Comparison of ENCODE assay signal across 24 cellular contexts in genomic region chr2:215702116-215702905, GRCh38.
DNase-seq lines count a peak whose midpoint lies in the region; ATAC-seq and TF ChIP-seq lines count a peak whose summit lies in the region.
"Had no signal": no experiment of that assay in that cellular context is flagged by ENCODE, and none has a peak within 500 bp of the region (broad histone marks: within the 10 kb centered on the region; RNA-seq: fewer than 3 reads in every experiment).

No MANE protein-coding gene starts in this region.

- H3K4me1 ChIP-seq in IMR-90 (ENCODE audit: control insufficient read depth, insufficient read depth, low read length) (peaks cover 9% of the 10 kb centered on the region), mesenchymal stem cell (ENCODE audit: control insufficient read depth, insufficient read depth, low read depth, low read length) (peaks cover 2% of the 10 kb centered on the region), smooth muscle cell (ENCODE audit: low read depth) (peaks cover 28% of the 10 kb centered on the region), Karpas-422 (ENCODE audit: low read length) (no peaks in the 10 kb centered on the region; the same call in 1 of the 2 replicates)
- H3K4me1 ChIP-seq: body of pancreas had no signal

- POLR2A ChIA-PET in IMR-90 (lab: Charles Lee; ENCODE audit: unreplicated experiment) = no interaction called here

- H2AFZ ChIP-seq in IMR-90 (replicated peaks; ENCODE audit: low read length, poor library complexity) (no peak overlapping the region), mesenchymal stem cell (ENCODE audit: low read depth, low read length) (no peak overlapping the region), smooth muscle cell (ENCODE audit: low read depth) (peak overlapping the region; percentile 26), Karpas-422 (ENCODE audit: low read length) (no peak overlapping the region)
- H2AFZ ChIP-seq: GM23338 had no signal

- H2BK5ac ChIP-seq in IMR-90 (ENCODE audit: low read depth, low read length, poor library complexity, severe bottlenecking) (peak overlapping the region; percentile 24), mesenchymal stem cell (ENCODE audit: low read depth, low read length, poor library complexity, severe bottlenecking) (peak overlapping the region; percentile 58)

- H3K27me3 ChIP-seq in IMR-90 (ENCODE audit: control insufficient read depth, insufficient read depth, low read length) (no peaks in the 10 kb centered on the region), mesenchymal stem cell (ENCODE audit: control insufficient read depth in 1 of 2, insufficient read depth in 1 of 2, low read length in 2 of 2) (no peaks in the 10 kb centered on the region), smooth muscle cell (ENCODE audit: low read depth) (no peaks in the 10 kb centered on the region), Karpas-422 (ENCODE audit: low read length) (no peaks in the 10 kb centered on the region)
- H3K27me3 ChIP-seq: body of pancreas, dorsolateral prefrontal cortex, upper lobe of left lung had no signal

- H2BK12ac ChIP-seq in mesenchymal stem cell (ENCODE audit: low read length in 2 of 2) = peak overlapping the region; percentile 38 to 77

- DNase-seq in NCI-H526 (lab: John Stamatoyannopoulos, UW) (peak; percentile 16 to 24), NCI-H526 treated with DMSO at 0.1 percent for 48 hours (lab: John Stamatoyannopoulos, UW) (no peak), IMR-90 (no peak), mesenchymal stem cell (peak; percentile 59), smooth muscle cell (lab: John Stamatoyannopoulos, UW; ENCODE audit: unreplicated experiment) (no peak), Karpas-422 (no peak), hypothalamus (lab: John Stamatoyannopoulos, UW) (no peak)
- DNase-seq: ACHN; activated CD8-positive, alpha-beta memory T cell treated with anti-CD3 and anti-CD28 coated beads, Interleukin-2, amount 10 ng/mL, durations not matched to agents 7 days and 5 days; activated naive CD4-positive, alpha-beta T cell; activated T-cell treated with anti-CD3 and anti-CD28 coated beads, Interleukin-2, amount 50 U/mL, for 48 hours; body of pancreas; dorsolateral prefrontal cortex; naive B cell; NCI-H187; nucleus accumbens; SIG-M5; small intestine; stimulated activated CD4-positive, alpha-beta T cell treated with anti-CD3 and anti-CD28 coated beads, Interleukin-1b, Interleukin-23, amount 100 ng/mL, for 48 hours; T-helper 9 cell had no signal

- H3K79me1 ChIP-seq in IMR-90 (ENCODE audit: low read depth in 1 of 2, low read length in 2 of 2) (no peaks in the 10 kb centered on the region), mesenchymal stem cell (replicated peaks; ENCODE audit: low read length, poor library complexity, severe bottlenecking) (no peaks in the 10 kb centered on the region)

- no peak for ATAC-seq in IMR-90 (ENCODE audit: low read depth)
- ATAC-seq in GM19328 (IDR thresholded peaks at IDR 0.05; ENCODE audit: unreplicated experiment) = no peak
- ATAC-seq: activated CD8-positive, alpha-beta memory T cell treated with anti-CD3 and anti-CD28 coated beads, Interleukin-2, amount 10 ng/mL, durations not matched to agents 7 days and 5 days; body of pancreas; GM23338; left lobe of liver had no signal

- H3K23ac ChIP-seq in IMR-90 (ENCODE audit: low read depth, low read length) = peak overlapping the region; percentile 7; the same call in 1 of the 2 replicates
- no peak overlapping the region for H3K23ac ChIP-seq in mesenchymal stem cell (ENCODE audit: low read length in 2 of 2)

- H4K8ac ChIP-seq in IMR-90 (ENCODE audit: low read depth in 2 of 2, low read length in 2 of 2) (peak overlapping the region; percentile 47 to 80), mesenchymal stem cell (ENCODE audit: low read length) (no peak overlapping the region)

- H3K4ac ChIP-seq in IMR-90 (ENCODE audit: low read depth, low read length) (peak overlapping the region; percentile 65), mesenchymal stem cell (ENCODE audit: low read depth in 1 of 2, low read length in 2 of 2) (peak overlapping the region in 1 of 2 experiments; percentile 75)

- peak overlapping the region; percentile 75; the same call in 1 of the 2 replicates for H4K5ac ChIP-seq in IMR-90 (ENCODE audit: low read depth, low read length)

- H3K14ac ChIP-seq in IMR-90 (replicated peaks; ENCODE audit: low read depth, low read length) (peak overlapping the region; percentile 83), mesenchymal stem cell (ENCODE audit: low read length in 2 of 2) (no peak overlapping the region)

- H2AK9ac ChIP-seq in IMR-90 (replicated peaks; ENCODE audit: low read depth, low read length, poor library complexity) = no peak overlapping the region

- H2BK120ac ChIP-seq in IMR-90 (ENCODE audit: low read depth, low read length) (peak overlapping the region; percentile 78), mesenchymal stem cell (ENCODE audit: low read depth, low read length) (no peak overlapping the region)

- H3K9me1 ChIP-seq in IMR-90 (ENCODE audit: insufficient read depth, low read length) = peaks cover 5% of the 10 kb centered on the region; the same call in 1 of the 2 replicates

- no peaks in the 10 kb centered on the region for H3K79me2 ChIP-seq in smooth muscle cell (ENCODE audit: low read depth)
- H3K79me2 ChIP-seq in Karpas-422 (ENCODE audit: low read length) = no peaks in the 10 kb centered on the region

- peak overlapping the region; percentile 73; the same call in 1 of the 2 replicates for H3K18ac ChIP-seq in IMR-90 (ENCODE audit: low read depth, low read length)
- no peak overlapping the region for H3K18ac ChIP-seq in mesenchymal stem cell (ENCODE audit: low read depth in 1 of 2, low read length in 2 of 2)

- TF ChIP-seq CTCF in IMR-90 (conservative IDR thresholded peaks at IDR 0.05; ENCODE audit: low read depth, low read length) (no peak), smooth muscle cell (IDR thresholded peaks at IDR 0.05; ENCODE audit: borderline replicate concordance, insufficient read depth, poor library complexity, severe bottlenecking) (no peak)

- H3F3A ChIP-seq in smooth muscle cell (ENCODE audit: low read depth) = peaks cover 33% of the 10 kb centered on the region

- H2AK5ac ChIP-seq in IMR-90 (ENCODE audit: low read depth, low read length) = peak overlapping the region; percentile 81
- H2AK5ac ChIP-seq in mesenchymal stem cell (ENCODE audit: low read length, severe bottlenecking) = peak overlapping the region; percentile 82

- H3K36me3 ChIP-seq in IMR-90 (ENCODE audit: control insufficient read depth, insufficient read depth, low read length) (no peaks in the 10 kb centered on the region), mesenchymal stem cell (ENCODE audit: control insufficient read depth in 1 of 2, insufficient read depth in 2 of 2, low read depth in 1 of 2, low read length in 2 of 2) (no peaks in the 10 kb centered on the region), smooth muscle cell (ENCODE audit: low read depth) (no peaks in the 10 kb centered on the region), Karpas-422 (ENCODE audit: insufficient read depth, low read length) (no peaks in the 10 kb centered on the region)
- H3K36me3 ChIP-seq: upper lobe of left lung had no signal

- H4K91ac ChIP-seq in IMR-90 (ENCODE audit: insufficient read depth, low read depth, low read length) (peak overlapping the region; percentile 65), mesenchymal stem cell (ENCODE audit: low read length) (no peak overlapping the region)

- no TSS peak for BruUV-seq in IMR-90 (replicated peaks; lab: Mats Ljungman, UMichigan)

- H3K4me3 ChIP-seq in IMR-90 (ENCODE audit: insufficient read depth, low read depth, low read length) (no peak overlapping the region), mesenchymal stem cell (ENCODE audit: insufficient read depth in 1 of 2, low read depth in 1 of 2, low read length in 2 of 2) (peak overlapping the region in 1 of 2 experiments; percentile 11), smooth muscle cell (no peak overlapping the region), Karpas-422 (ENCODE audit: low read length) (no peak overlapping the region)
- H3K4me3 ChIP-seq: body of pancreas, dorsolateral prefrontal cortex, GM23338, upper lobe of left lung had no signal

- H3K56ac ChIP-seq in IMR-90 (ENCODE audit: extremely low read depth, insufficient read depth, low read length) = no peak overlapping the region

- dilution Hi-C loops in IMR-90 (cut with HindIII; ENCODE audit: low sequenced_read_pairs, unreplicated experiment) = no loop called here

- H3K27ac ChIP-seq in IMR-90 (ENCODE audit: insufficient read depth, low read length) (no peak overlapping the region), mesenchymal stem cell (ENCODE audit: low read length, poor library complexity, severe bottlenecking) (peak overlapping the region; percentile 14), smooth muscle cell (ENCODE audit: low read depth) (peak overlapping the region; percentile 82), Karpas-422 (ENCODE audit: low read length) (no peak overlapping the region)
- H3K27ac ChIP-seq: body of pancreas, dorsolateral prefrontal cortex, upper lobe of left lung had no signal

- intact Hi-C loops in IMR-90 (cut with micrococcal nuclease) = loop anchor here (5.0 kb wide), 1 partner anchor 90 kb away; no protein-coding TSS in a partner anchor

- no peak for TF ChIP-seq RAD21 in IMR-90 (IDR thresholded peaks at IDR 0.05; ENCODE audit: low read length)

- H2BK15ac ChIP-seq in IMR-90 (ENCODE audit: low read depth, low read length) = peak overlapping the region; percentile 80; the same call in 2 of the 3 replicates
- H2BK15ac ChIP-seq in mesenchymal stem cell (ENCODE audit: low read depth, poor library complexity, severe bottlenecking) = no peak overlapping the region

- H4K20me1 ChIP-seq in IMR-90 (ENCODE audit: insufficient read depth, low read length) = no peaks in the 10 kb centered on the region
- no peaks in the 10 kb centered on the region for H4K20me1 ChIP-seq in smooth muscle cell (ENCODE audit: low read depth)
- no peaks in the 10 kb centered on the region for H4K20me1 ChIP-seq in Karpas-422 (ENCODE audit: insufficient read depth, low read depth, low read length)

- in situ Hi-C loops in IMR-90 (cut with MboI; ENCODE audit: low sequenced_read_pairs) = no loop called here

- H3K9me3 ChIP-seq in IMR-90 (ENCODE audit: control insufficient read depth, insufficient read depth, low read length) = no peaks in the 10 kb centered on the region
- H3K9me3 ChIP-seq in mesenchymal stem cell (ENCODE audit: control insufficient read depth, low read length) = no peaks in the 10 kb centered on the region
- H3K9me3 ChIP-seq in smooth muscle cell (replicated peaks; ENCODE audit: low read depth) = peaks cover 4% of the 10 kb centered on the region
- no peaks in the 10 kb centered on the region for H3K9me3 ChIP-seq in Karpas-422 (ENCODE audit: low read length)
- H3K9me3 ChIP-seq: body of pancreas, upper lobe of left lung had no signal

- no peak overlapping the region for H3K4me2 ChIP-seq in IMR-90 (ENCODE audit: low read depth, low read length)
- H3K4me2 ChIP-seq in mesenchymal stem cell (ENCODE audit: low read length, poor library complexity, severe bottlenecking) = no peak overlapping the region
- no peak overlapping the region for H3K4me2 ChIP-seq in smooth muscle cell
- H3K4me2 ChIP-seq in Karpas-422 (ENCODE audit: low read depth, low read length, poor library complexity, severe bottlenecking) = no peak overlapping the region
- H3K4me2 ChIP-seq: GM23338 had no signal

- TF ChIP-seq POLR2A in IMR-90 (IDR thresholded peaks at IDR 0.05; ENCODE audit: low read depth, low read length) = no peak

- peak overlapping the region; percentile 72 for H2BK20ac ChIP-seq in IMR-90 (ENCODE audit: low read depth, low read length)

- no CpG with 5 or more reads among the region's 7 CpGs for WGBS in IMR-90 (ENCODE audit: extremely low coverage in 2 of 2, insufficient read length in 1 of 2), 2 experiments
- WGBS in mesenchymal stem cell = 63% methylated on average over 4 of the region's 7 CpGs
- 75% methylated on average over 7 of the region's 7 CpGs for WGBS in smooth muscle cell (ENCODE audit: low lambda C conversion rate)

- CTCF ChIA-PET in IMR-90 (lab: Yijun Ruan, JAX) = interaction anchor here (0.7 to 1.4 kb wide), 2 partner anchors 9 to 44 kb away, joined by 3 to 4 read pairs; no protein-coding TSS in a partner anchor

- no peaks in the 10 kb centered on the region for H3K9me2 ChIP-seq in Karpas-422 (replicated peaks; ENCODE audit: insufficient read depth, low read length)

- no peak overlapping the region for H3K9ac ChIP-seq in IMR-90 (ENCODE audit: low read depth, low read length)
- H3K9ac ChIP-seq in mesenchymal stem cell (ENCODE audit: low read length) = peak overlapping the region; percentile 3
- H3K9ac ChIP-seq in smooth muscle cell (ENCODE audit: low read depth) = no peak overlapping the region
- no peak overlapping the region for H3K9ac ChIP-seq in Karpas-422 (ENCODE audit: low read length)

Comparison
In these comparisons a context has a peak if more than half of its experiments do, and no peak if none do; other contexts are left out.
1. DNase-seq: peak in NCI-H526 (2 of 2) and mesenchymal stem cell (single experiment); none in NCI-H526 treated with DMSO at 0.1 percent for 48 hours (single experiment), IMR-90 (single experiment), smooth muscle cell (single experiment), Karpas-422 (single experiment) and hypothalamus (0 of 51).
2. H3K27ac ChIP-seq: peak in mesenchymal stem cell (single experiment) and smooth muscle cell (single experiment); none in IMR-90 (single experiment) and Karpas-422 (single experiment).